18 cellular contexts compared by ENCODE assay signal in genomic region chr13:49304763-49305695, GRCh38. TPM values are rescaled to one million over a fixed set of nuclear protein-coding genes. Genes with fewer than 3 reads are reported as not detected.
A peak's percentile ranks its signal among the peaks of the same experiment; 100 is the strongest.
DNase-seq lines count a peak whose midpoint lies in the region; ATAC-seq and TF ChIP-seq lines count a peak whose summit lies in the region.
"Had no signal": no experiment of that assay in that cellular context is flagged by ENCODE, and none has a peak within 500 bp of the region (broad histone marks: within the 10 kb centered on the region; RNA-seq: fewer than 3 reads in every experiment).

No MANE protein-coding gene starts in this region.

- no peaks in the 10 kb centered on the region for H3K79me2 ChIP-seq in smooth muscle cell (ENCODE audit: low read depth)

- peaks cover 0 to 2% (median 0%) of the 10 kb centered on the region in 4 donors for H3K36me3 ChIP-seq in upper lobe of left lung
- no peaks in the 10 kb centered on the region for H3K36me3 ChIP-seq in smooth muscle cell (ENCODE audit: low read depth)
- no peaks in the 10 kb centered on the region for H3K36me3 ChIP-seq in HAP-1 (replicated peaks)

- no peaks in the 10 kb centered on the region for H3K9me3 ChIP-seq in upper lobe of left lung
- no peaks in the 10 kb centered on the region for H3K9me3 ChIP-seq in smooth muscle cell (replicated peaks; ENCODE audit: low read depth)
- H3K9me3 ChIP-seq in HAP-1 = no peaks in the 10 kb centered on the region
- H3K9me3 ChIP-seq: thoracic aorta had no signal

- 80 to 90% methylated on average over 24 to 25 of the region's 25 CpGs for WGBS in upper lobe of left lung, 2 donors
- WGBS in smooth muscle cell (ENCODE audit: low lambda C conversion rate) = 92% methylated on average over 23 of the region's 25 CpGs

- DNase-seq in NCI-H82 (lab: John Stamatoyannopoulos, UW) (peak; percentile 29), NCI-H82 treated with DMSO at 0.1 percent for 48 hours (lab: John Stamatoyannopoulos, UW; ENCODE audit: unreplicated experiment) (no peak), NCI-H524 (lab: John Stamatoyannopoulos, UW) (peak; percentile 39 to 85), left kidney (ENCODE audit: low read depth, low spot score) (peak; percentile 90), upper lobe of left lung (no peak), smooth muscle cell (lab: John Stamatoyannopoulos, UW; ENCODE audit: unreplicated experiment) (no peak), HAP-1 (ENCODE audit: low spot score in 2 of 2) (no peak)
- no peak for DNase-seq in central memory CD4-positive, alpha-beta T cell
- DNase-seq: activated CD4-positive, CD25-positive, alpha-beta regulatory T cell treated with anti-CD3 and anti-CD28 coated beads, Interleukin-2, amount 50 U/mL, for 72 hours; amniotic stem cell; CD4-positive, CD25-positive, alpha-beta regulatory T cell; cerebellar nuclear complex; DMS53; left colon; stimulated activated CD4-positive, alpha-beta T cell treated with anti-CD3 and anti-CD28 coated beads, Interleukin-2, amount 100 ng/mL, for 48 hours; T-helper 9 cell had no signal

- H3K27ac ChIP-seq in upper lobe of left lung (peak overlapping the region in 3 of 4 donors; percentile 48 to 58 (median 57)), smooth muscle cell (ENCODE audit: low read depth) (no peak overlapping the region)
- H3K27ac ChIP-seq: thoracic aorta had no signal

- H3K27me3 ChIP-seq in upper lobe of left lung (no peaks in the 10 kb centered on the region), smooth muscle cell (ENCODE audit: low read depth) (no peaks in the 10 kb centered on the region), HAP-1 (ENCODE audit: low read depth) (no peaks in the 10 kb centered on the region)

- no peak overlapping the region for H3K4me2 ChIP-seq in smooth muscle cell
- H3K4me2 ChIP-seq: GM23338 had no signal

- H3K9ac ChIP-seq in smooth muscle cell (ENCODE audit: low read depth) = no peak overlapping the region

- H3F3A ChIP-seq in smooth muscle cell (ENCODE audit: low read depth) = no peaks in the 10 kb centered on the region

- H3K4me1 ChIP-seq in upper lobe of left lung (peaks cover 22 to 35% (median 27%) of the 10 kb centered on the region in 4 donors), smooth muscle cell (ENCODE audit: low read depth) (no peaks in the 10 kb centered on the region), HAP-1 (no peaks in the 10 kb centered on the region)

- TF ChIP-seq POLR2A in upper lobe of left lung (IDR thresholded peaks at IDR 0.05) = no peak

- no peaks in the 10 kb centered on the region for H4K20me1 ChIP-seq in smooth muscle cell (ENCODE audit: low read depth)

- no peak overlapping the region for H2AFZ ChIP-seq in smooth muscle cell (ENCODE audit: low read depth)
- H2AFZ ChIP-seq: GM23338 had no signal

- no peak for TF ChIP-seq CTCF in upper lobe of left lung (IDR thresholded peaks at IDR 0.05)
- TF ChIP-seq CTCF in smooth muscle cell (IDR thresholded peaks at IDR 0.05; ENCODE audit: borderline replicate concordance, insufficient read depth, poor library complexity, severe bottlenecking) = no peak

- H3K4me3 ChIP-seq in upper lobe of left lung (no peak overlapping the region), smooth muscle cell (no peak overlapping the region), HAP-1 (no peak overlapping the region)
- H3K4me3 ChIP-seq: GM23338, thoracic aorta had no signal

- no peak for ATAC-seq in upper lobe of left lung (ENCODE audit: low FRiP score in 2 of 2)
- ATAC-seq: left colon had no signal

- no peak for TF ChIP-seq EP300 in upper lobe of left lung (IDR thresholded peaks at IDR 0.05)

- in situ Hi-C loops in HAP-1 (cut with MboI; ENCODE audit: low sequenced_read_pairs) = loop anchor here (5.0 to 25.0 kb wide), 2 partner anchors 302 to 532 kb away; no protein-coding TSS in a partner anchor

RNA-seq across cellular contexts. Expression of gene CDADC1, which starts 57.3 kb away (rescaled TPM):
- 10 to 100 TPM in 4 of 6 donors, 1 to 10 TPM in 2; 4.2 to 16.4 (median 10.6) TPM for total RNA-seq in upper lobe of left lung
- total RNA-seq in smooth muscle cell = 7.0 and 11.1 TPM in 2 replicates
- polyA plus RNA-seq in smooth muscle cell = 15.8 and 22.6 TPM in 2 replicates

Comparison
In these comparisons a context has a peak if more than half of its experiments do, and no peak if none do; other contexts are left out.
1. DNase-seq: peak in NCI-H82 (single experiment), NCI-H524 (2 of 2) and left kidney (single experiment); none in NCI-H82 treated with DMSO at 0.1 percent for 48 hours (single experiment), upper lobe of left lung (0 of 2), smooth muscle cell (single experiment), HAP-1 (0 of 2) and central memory CD4-positive, alpha-beta T cell (single experiment).